1 cellular context compared by ENCODE assay signal in genomic region chr2:233256048-233256447, GRCh38.
TF ChIP-seq lines count a peak whose summit lies in the region.

No MANE protein-coding gene starts in this region.

TF ChIP-seq in GM12878, 131 proteins besides CTCF, POLR2A, EP300 and RAD21 (continued from another document):
- TF ChIP-seq ZBTB11 (CRISPR knock-in tag; IDR thresholded peaks at IDR 0.05) (no peak), IRF3 (IDR thresholded peaks at IDR 0.05) (no peak), CREM (IDR thresholded peaks at IDR 0.05; ENCODE audit: low read depth) (no peak), BCLAF1 (IDR thresholded peaks at IDR 0.05) (no peak), PML (IDR thresholded peaks at IDR 0.05; ENCODE audit: low read length) (no peak), POLR2AphosphoS5 (IDR thresholded peaks at IDR 0.05; ENCODE audit: low read length) (no peak), RAD51 (IDR thresholded peaks at IDR 0.05) (no peak), CEBPZ (IDR thresholded peaks at IDR 0.05; ENCODE audit: low read depth, low read length) (no peak), MTA2 (IDR thresholded peaks at IDR 0.05; ENCODE audit: low read depth) (peak; percentile 34; the same call in 1 of the 2 replicates), ATF7 (IDR thresholded peaks at IDR 0.05; ENCODE audit: low read depth) (no peak), ZNF24 (IDR thresholded peaks at IDR 0.05) (no peak), CBX5 (IDR thresholded peaks at IDR 0.05; ENCODE audit: low read depth) (no peak), NFIC (IDR thresholded peaks at IDR 0.05; ENCODE audit: low read depth, low read length) (no peak), BCL3 (IDR thresholded peaks at IDR 0.05; ENCODE audit: borderline replicate concordance, insufficient read depth, low read depth, low read length, poor library complexity, severe bottlenecking) (no peak), MEF2B (IDR thresholded peaks at IDR 0.05; ENCODE audit: partially characterized antibody, poor library complexity, severe bottlenecking) (peak; percentile 45), CHD1 (IDR thresholded peaks at IDR 0.05; ENCODE audit: low read depth, low read length) (no peak), LARP7 (IDR thresholded peaks at IDR 0.05) (no peak), BHLHE40 (IDR thresholded peaks at IDR 0.05; ENCODE audit: borderline replicate concordance in 1 of 2, low read depth in 2 of 2, low read length in 1 of 2) (peak; percentile 20 to 53; a peak in 1 of 4 replicates), CBFB (IDR thresholded peaks at IDR 0.05; ENCODE audit: low read depth) (no peak), EGR1 (IDR thresholded peaks at IDR 0.05; ENCODE audit: borderline replicate concordance in 1 of 2, low read depth in 2 of 2, low read length in 2 of 2) (no peak), SKIL (IDR thresholded peaks at IDR 0.05; ENCODE audit: low read depth, poor library complexity, severe bottlenecking) (no peak), SREBF2 (IDR thresholded peaks at IDR 0.05; ENCODE audit: low read length) (no peak)
